ENCODE assay signal across 7 cellular contexts in genomic region chr7:77520261-77520660, GRCh38.
"Had no signal": no experiment of that assay in that cellular context is flagged by ENCODE, and none has a peak within 500 bp of the region (broad histone marks: within the 10 kb centered on the region; RNA-seq: fewer than 3 reads in every experiment).

No MANE protein-coding gene starts in this region.

- H3K4me3 ChIP-seq: GM12878 had no signal

- ATAC-seq: GM12878 had no signal

- FAIRE-seq: GM12878, GM12891, GM12892, GM18507, GM19239 had no signal

- DNase-seq: GDM1, GF-D8 had no signal
